Comparison of ENCODE assay signal across 8 cellular contexts in the genomic region with DNA sequence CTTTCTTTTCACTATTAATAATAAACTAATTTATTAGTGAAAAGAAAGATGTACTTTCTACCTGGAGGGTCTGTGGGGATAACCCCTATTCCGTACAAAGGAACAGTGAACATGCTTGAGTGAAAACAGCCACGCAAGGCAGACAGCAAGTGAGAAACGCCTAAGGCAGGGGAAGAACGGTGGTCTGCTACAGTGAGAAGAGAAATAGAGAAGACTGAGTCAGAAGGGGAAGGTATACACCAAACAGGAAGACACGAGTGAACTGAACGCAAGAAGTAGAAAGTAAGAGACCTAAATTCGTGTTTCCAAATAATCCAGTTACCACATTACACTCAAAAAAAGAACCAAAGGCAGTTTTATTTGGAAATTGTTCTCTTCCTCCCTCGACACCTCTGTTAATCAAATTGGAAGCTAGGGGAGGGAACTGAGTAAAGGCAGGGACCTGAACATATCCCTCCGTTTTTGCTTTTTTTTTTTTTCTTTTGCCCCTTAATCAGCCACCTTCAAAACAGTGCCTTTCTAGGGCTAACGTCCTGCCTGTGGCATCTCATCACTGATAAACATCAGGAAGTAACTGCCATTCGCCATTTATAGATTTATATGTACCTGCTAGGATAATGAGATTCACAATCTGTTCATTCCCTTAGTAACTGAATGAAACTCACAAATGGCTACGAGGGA. TPM values are rescaled to one million over a fixed set of nuclear protein-coding genes. Genes with fewer than 3 reads are reported as not detected.
DNase-seq lines count a peak whose midpoint lies in the region; ATAC-seq, FAIRE-seq and TF ChIP-seq lines count a peak whose summit lies in the region.

No MANE protein-coding gene starts in this region.

- H3K4me3 Mint-ChIP-seq in activated naive CD4-positive, alpha-beta T cell treated with anti-CD3 and anti-CD28 coated beads, Interleukin-2, amount 10 ng/mL, durations not matched to agents 7 days and 5 days: peak overlapping the region; percentile 41
- no peak overlapping the region for H3K4me3 Mint-ChIP-seq in type B pancreatic cell

- H3K9me3 ChIP-seq in HepG2 (ENCODE audit: low read length) (no peaks in the 10 kb centered on the region), aorta (ENCODE audit: control insufficient read depth, low read length) (no peaks in the 10 kb centered on the region)

- POLR2A ChIA-PET in HepG2 (lab: Yijun Ruan, JAX): interaction anchor here (0.9 to 1.3 kb wide), 4 partner anchors 13 to 49 kb away, joined by 3 to 7 read pairs (median 4); no protein-coding TSS in a partner anchor

- peaks cover 57% of the 10 kb centered on the region for H3K79me2 ChIP-seq in HepG2 (ENCODE audit: insufficient read depth, low read length)

- CTCF ChIA-PET in activated naive CD4-positive, alpha-beta T cell treated with anti-CD3 and anti-CD28 coated beads, Interleukin-2, amount 10 ng/mL, durations not matched to agents 7 days and 5 days (lab: Charles Lee): interaction anchor here (0.9 to 1.5 kb wide), 7 partner anchors 9 to 54 kb away, joined by 3 to 4 read pairs (median 3); no protein-coding TSS in a partner anchor
- CTCF ChIA-PET in HepG2 (lab: Yijun Ruan, JAX; ENCODE audit: low intra/inter-chr PET ratio, low total read pairs): no interaction called here

- peak; percentile 66 for ATAC-seq in GM19023 (IDR thresholded peaks at IDR 0.05; ENCODE audit: unreplicated experiment)
- peak; percentile 84 for ATAC-seq in HG03432 (IDR thresholded peaks at IDR 0.05; ENCODE audit: unreplicated experiment)
- ATAC-seq in HepG2: no peak
- no peak for ATAC-seq in aorta (ENCODE audit: low FRiP score)

- H4K20me1 ChIP-seq in HepG2 (ENCODE audit: insufficient read depth, low read length): peaks cover 11% of the 10 kb centered on the region; the same call in 1 of the 2 replicates

- TF ChIP-seq POLR2A in HepG2 (IDR thresholded peaks at IDR 0.05; ENCODE audit: insufficient read depth in 1 of 2, low read depth in 2 of 2, low read length in 2 of 2): no peak

- no peak overlapping the region for H3K9ac ChIP-seq in HepG2 (ENCODE audit: insufficient read depth, low read depth, low read length)

- DNase-seq in ACHN: peak; percentile 49
- DNase-seq in activated naive CD4-positive, alpha-beta T cell treated with anti-CD3 and anti-CD28 coated beads, Interleukin-2, amount 10 ng/mL, durations not matched to agents 7 days and 5 days: no peak
- no peak for DNase-seq in HepG2 (ENCODE audit: low spot score)
- DNase-seq in type B pancreatic cell (ENCODE audit: extremely low spot score, unreplicated experiment): no peak
- no peak for DNase-seq in NCI-H510A treated with DMSO at 0.1 percent for 48 hours (lab: John Stamatoyannopoulos, UW)
- DNase-seq in aorta: no peak

- TF ChIP-seq CTCF in HepG2 (CRISPR knock-in tag; IDR thresholded peaks at IDR 0.05) (no peak), type B pancreatic cell (conservative IDR thresholded peaks at IDR 0.05) (no peak)

- H3K36me3 ChIP-seq in HepG2 (replicated peaks in 1 of 2; ENCODE audit: control insufficient read depth in 1 of 2, insufficient read depth in 2 of 2, low read length in 2 of 2) (peaks cover 0 to 1% of the 10 kb centered on the region in 2 experiments; a peak in 1 of 5 replicates), aorta (ENCODE audit: control insufficient read depth in 1 of 2, insufficient read depth in 2 of 2, low read length in 1 of 2) (no peaks in the 10 kb centered on the region)

- no peaks in the 10 kb centered on the region for H3K27me3 Mint-ChIP-seq in activated naive CD4-positive, alpha-beta T cell treated with anti-CD3 and anti-CD28 coated beads, Interleukin-2, amount 10 ng/mL, durations not matched to agents 7 days and 5 days
- H3K27me3 Mint-ChIP-seq in type B pancreatic cell: no peaks in the 10 kb centered on the region

- TF ChIP-seq EP300 in HepG2 (IDR thresholded peaks at IDR 0.05; ENCODE audit: low read depth in 2 of 2, low read length in 2 of 2) (no peak), HepG2 (CRISPR knock-in tag; IDR thresholded peaks at IDR 0.05; ENCODE audit: borderline replicate concordance) (no peak)

- H3K36me3 Mint-ChIP-seq in activated naive CD4-positive, alpha-beta T cell treated with anti-CD3 and anti-CD28 coated beads, Interleukin-2, amount 10 ng/mL, durations not matched to agents 7 days and 5 days: peaks cover 16% of the 10 kb centered on the region
- H3K36me3 Mint-ChIP-seq in type B pancreatic cell: peaks cover 7% of the 10 kb centered on the region

- H3K9me3 Mint-ChIP-seq in activated naive CD4-positive, alpha-beta T cell treated with anti-CD3 and anti-CD28 coated beads, Interleukin-2, amount 10 ng/mL, durations not matched to agents 7 days and 5 days: no peaks in the 10 kb centered on the region
- H3K9me3 Mint-ChIP-seq in type B pancreatic cell: no peaks in the 10 kb centered on the region

- H3K4me1 ChIP-seq in HepG2 (ENCODE audit: insufficient read depth, low read length) (peaks cover 37% of the 10 kb centered on the region), aorta (ENCODE audit: control insufficient read depth in 1 of 2, insufficient read depth in 2 of 2, low read length in 2 of 2) (peaks cover 1 to 6% of the 10 kb centered on the region in 2 donors)

- no peak overlapping the region for H3K4me3 ChIP-seq in HepG2 (replicated peaks in 1 of 3; ENCODE audit: insufficient read depth in 1 of 3, low read depth in 2 of 3, low read length in 3 of 3)
- no peak overlapping the region for H3K4me3 ChIP-seq in aorta (ENCODE audit: low read length in 2 of 2)

- no peak for TF ChIP-seq RAD21 in HepG2 (CRISPR knock-in tag; IDR thresholded peaks at IDR 0.05)

- BruUV-seq in HepG2 (replicated peaks; lab: Mats Ljungman, UMichigan): no TSS peak

- H3K4me1 Mint-ChIP-seq in activated naive CD4-positive, alpha-beta T cell treated with anti-CD3 and anti-CD28 coated beads, Interleukin-2, amount 10 ng/mL, durations not matched to agents 7 days and 5 days: peaks cover 34% of the 10 kb centered on the region
- H3K4me1 Mint-ChIP-seq in type B pancreatic cell (ENCODE audit: unreplicated experiment): peaks cover 20% of the 10 kb centered on the region

- H3K27ac ChIP-seq in HepG2 (ENCODE audit: extremely low read length, insufficient read depth, low read length) (no peak overlapping the region), aorta (ENCODE audit: low read depth in 1 of 2, low read length in 2 of 2) (peak overlapping the region in 1 of 2 donors; percentile 28)

- H3K27ac Mint-ChIP-seq in activated naive CD4-positive, alpha-beta T cell treated with anti-CD3 and anti-CD28 coated beads, Interleukin-2, amount 10 ng/mL, durations not matched to agents 7 days and 5 days: peak overlapping the region; percentile 85
- peak overlapping the region; percentile 39 for H3K27ac Mint-ChIP-seq in type B pancreatic cell

- no peak overlapping the region for H3K4me2 ChIP-seq in HepG2 (ENCODE audit: low read depth, low read length)

- no peak for FAIRE-seq in HepG2 (lab: Jason Lieb, UNC)

- 86% methylated on average over 12 of the region's 12 CpGs for WGBS in HepG2 (ENCODE audit: low lambda C conversion rate)
- 29 to 43% methylated on average over 12 of the region's 12 CpGs for WGBS in aorta, 2 donors

- H3K27me3 ChIP-seq in HepG2 (ENCODE audit: control insufficient read depth in 1 of 2, insufficient read depth in 2 of 2, low read length in 2 of 2): no peaks in the 10 kb centered on the region
- no peaks in the 10 kb centered on the region for H3K27me3 ChIP-seq in aorta (ENCODE audit: control insufficient read depth in 1 of 2, insufficient read depth in 2 of 2, low read length in 1 of 2)

- intact Hi-C loops in HepG2 (cut with micrococcal nuclease; ENCODE audit: unreplicated experiment): no loop called here
- intact Hi-C loops in aorta (cut with DNase I): no loop called here

- in situ Hi-C loops in ACHN (cut with HindIII; ENCODE audit: low pct_ligation_motif_present, low pct_unique_long_range_greater_than_20kb, low sequenced_read_pairs) (no loop called here), HepG2 (cut with HindIII; ENCODE audit: extremely low pct_ligation_motif_present, low pct_unique_long_range_greater_than_20kb) (no loop called here)

- H2AFZ ChIP-seq in HepG2 (ENCODE audit: low read length): no peak overlapping the region

RNA-seq across cellular contexts. Expression of a gene that starts 48.9 kb away (rescaled TPM):
- total RNA-seq in HepG2 (2016; rRNA removed; fragmentation: Illumina TruSeq; extraction: Trizol): 16.3 and 20.7 TPM in 2 replicates
- total RNA-seq in HepG2 (2016; cell fraction: cytosol; rRNA removed; fragmentation: Illumina TruSeq; extraction: Trizol; ENCODE audit: low read depth): 21.4 and 22.2 TPM in 2 replicates
- 15.7 and 19.7 TPM in 2 replicates for total RNA-seq in HepG2 (2016; cell fraction: insoluble cytoplasmic fraction; rRNA removed; fragmentation: Illumina TruSeq; extraction: Trizol)
- 19.8 and 25.4 TPM in 2 replicates for total RNA-seq in HepG2 (2016; cell fraction: membrane; rRNA removed; fragmentation: Illumina TruSeq; extraction: Trizol)
- total RNA-seq in HepG2 (2016; cell fraction: nucleus; rRNA removed; fragmentation: Illumina TruSeq; extraction: Trizol): 49.6 and 54.8 TPM in 2 replicates
- polyA plus RNA-seq in HepG2 (2011; rRNA removed): 39.5 and 40.2 TPM in 2 replicates
- 18.2 and 19.6 TPM in 2 replicates for polyA plus RNA-seq in HepG2 (2011; cell fraction: cytosol; rRNA removed)
- polyA plus RNA-seq in HepG2 (2011; cell fraction: nucleus; rRNA removed): 69.8 and 87.7 TPM in 2 replicates
- 20.4 and 28.6 TPM in 2 replicates for polyA plus RNA-seq in HepG2 (2012)
- 2.6 and 3.3 TPM in 2 replicates for polyA plus RNA-seq in HepG2 (2016; cell fraction: cytosol; fragmentation: Illumina TruSeq; extraction: Trizol; ENCODE audit: low read depth)
- polyA plus RNA-seq in HepG2 (2016; cell fraction: insoluble cytoplasmic fraction; fragmentation: Illumina TruSeq; extraction: Trizol; ENCODE audit: low read depth): 12.1 and 12.2 TPM in 2 replicates
- 4.0 and 4.1 TPM in 2 replicates for polyA plus RNA-seq in HepG2 (2016; cell fraction: membrane; fragmentation: Illumina TruSeq; extraction: Trizol; ENCODE audit: low read depth)
- 18.8 TPM in 2 replicates for polyA plus RNA-seq in HepG2 (2016; cell fraction: nucleus; fragmentation: Illumina TruSeq; extraction: Trizol; ENCODE audit: insufficient read depth, low read depth)
- polyA minus RNA-seq in HepG2 (2011; rRNA and poly(A)+ RNA removed; ENCODE audit: low replicate concordance): 13.4 and 120 TPM in 2 replicates
- polyA minus RNA-seq in HepG2 (2011; cell fraction: cytosol; rRNA and poly(A)+ RNA removed): 36.1 and 49.7 TPM in 2 replicates
- polyA minus RNA-seq in HepG2 (2011; cell fraction: nucleus; rRNA and poly(A)+ RNA removed): 200 and 217 TPM in 2 replicates
- total RNA-seq in type B pancreatic cell (ENCODE audit: low replicate concordance): 33.7 and 35.1 TPM in 2 replicates
- 10 to 100 TPM; 77.3 to 85.5 TPM for total RNA-seq in aorta
- polyA plus RNA-seq in aorta: 10 to 100 TPM; 11.5 to 14.2 TPM

Comparison
In these comparisons a context has a peak if more than half of its experiments do, and no peak if none do; other contexts are left out.
1. ATAC-seq: peak in GM19023 (single experiment) and HG03432 (single experiment); none in HepG2 (single experiment) and aorta (single experiment).